ENCODE assay signal across 10 cellular contexts in genomic region chr6:41426888-41427641, GRCh38.
A peak's percentile ranks its signal among the peaks of the same experiment; 100 is the strongest.
DNase-seq lines count a peak whose midpoint lies in the region; ATAC-seq and TF ChIP-seq lines count a peak whose summit lies in the region.
"Had no signal": no experiment of that assay in that cellular context is flagged by ENCODE, and none has a peak within 500 bp of the region (broad histone marks: within the 10 kb centered on the region; RNA-seq: fewer than 3 reads in every experiment).

No MANE protein-coding gene starts in this region.

- no peak for TF ChIP-seq CTCF in astrocyte of the spinal cord (IDR thresholded peaks at IDR 0.05; ENCODE audit: low read depth, low read length)
- no peak for TF ChIP-seq CTCF in kidney epithelial cell (IDR thresholded peaks at IDR 0.05; ENCODE audit: insufficient read depth, low read length, poor library complexity, severe bottlenecking)
- TF ChIP-seq CTCF in spleen (IDR thresholded peaks at IDR 0.05 in 8 of 11, conservative IDR thresholded peaks at IDR 0.05 in 3 of 11), result no peak

- H2AFZ ChIP-seq in Karpas-422 (ENCODE audit: low read length), result no peak overlapping the region

- DNase-seq in H7, result peak; percentile 64
- no peak for DNase-seq in astrocyte of the spinal cord (ENCODE audit: low read depth, low spot score)
- DNase-seq in kidney epithelial cell (ENCODE audit: low read depth), result no peak
- DNase-seq in spleen, result peak; percentile 85
- no peak for DNase-seq in NCI-H82 (lab: John Stamatoyannopoulos, UW)
- DNase-seq in Karpas-422, result no peak
- no peak for DNase-seq in OCI-M1 (lab: John Stamatoyannopoulos, UW)
- DNase-seq: activated CD4-positive, alpha-beta T cell treated with anti-CD3 and anti-CD28 coated beads for 48 hours; immature natural killer cell had no signal

- H3K4me2 ChIP-seq in Karpas-422 (ENCODE audit: low read depth, low read length, poor library complexity, severe bottlenecking), result no peak overlapping the region

- no peaks in the 10 kb centered on the region for H4K20me1 ChIP-seq in Karpas-422 (ENCODE audit: insufficient read depth, low read depth, low read length)

- no peaks in the 10 kb centered on the region for H3K9me3 ChIP-seq in spleen
- no peaks in the 10 kb centered on the region for H3K9me3 ChIP-seq in Karpas-422 (ENCODE audit: low read length)

- H3K4me3 ChIP-seq in H7 (ENCODE audit: insufficient read depth, low read depth, low read length) (peak overlapping the region; percentile 54), astrocyte of the spinal cord (ENCODE audit: low read depth, low read length) (peak overlapping the region; percentile 10), kidney epithelial cell (ENCODE audit: low read depth, low read length) (peak overlapping the region; percentile 37), spleen (peak overlapping the region; percentile 33 to 73 (median 48)), Karpas-422 (ENCODE audit: low read length) (no peak overlapping the region)

- no peaks in the 10 kb centered on the region for H3K36me3 ChIP-seq in H7 (replicated peaks; ENCODE audit: control insufficient read depth, insufficient read depth, low read length)
- no peaks in the 10 kb centered on the region for H3K36me3 ChIP-seq in kidney epithelial cell (ENCODE audit: control insufficient read depth, insufficient read depth, low read length)
- no peaks in the 10 kb centered on the region for H3K36me3 ChIP-seq in spleen
- no peaks in the 10 kb centered on the region for H3K36me3 ChIP-seq in Karpas-422 (ENCODE audit: insufficient read depth, low read length)

- no peak for TF ChIP-seq POLR2A in spleen (IDR thresholded peaks at IDR 0.05)

- peaks cover 14 to 47% (median 40%) of the 10 kb centered on the region in 6 donors for H3K4me1 ChIP-seq in spleen
- H3K4me1 ChIP-seq in Karpas-422 (ENCODE audit: low read length), result no peaks in the 10 kb centered on the region

- no peak for ATAC-seq in GM21576 (IDR thresholded peaks at IDR 0.05; ENCODE audit: unreplicated experiment)

- H3K27ac ChIP-seq in spleen, result peak overlapping the region in 4 of 8 donors; percentile 11 to 80 (median 60)
- H3K27ac ChIP-seq in Karpas-422 (ENCODE audit: low read length), result no peak overlapping the region

- H3K9me2 ChIP-seq in Karpas-422 (replicated peaks; ENCODE audit: insufficient read depth, low read length), result no peaks in the 10 kb centered on the region

- in situ Hi-C loops in astrocyte of the spinal cord (cut with HindIII; ENCODE audit: low sequenced_read_pairs), result no loop called here

- H3K79me2 ChIP-seq in Karpas-422 (ENCODE audit: low read length), result no peaks in the 10 kb centered on the region

- 11 to 25% (median 14%) methylated on average over 22 to 30 of the region's 30 CpGs for WGBS in spleen, 5 donors

- no peak overlapping the region for H3K9ac ChIP-seq in Karpas-422 (ENCODE audit: low read length)

- intact Hi-C loops in spleen (cut with DNase I; ENCODE audit: low total_unique reads), result no loop called here

- peaks cover 67% of the 10 kb centered on the region for H3K27me3 ChIP-seq in H7 (ENCODE audit: control insufficient read depth, insufficient read depth, low read length)
- H3K27me3 ChIP-seq in kidney epithelial cell (ENCODE audit: control insufficient read depth, insufficient read depth, low read length), result peaks cover 27% of the 10 kb centered on the region
- H3K27me3 ChIP-seq in spleen (replicated peaks in 1 of 7), result peaks cover 0 to 62% (median 23%) of the 10 kb centered on the region in 7 donors
- H3K27me3 ChIP-seq in Karpas-422 (ENCODE audit: low read length), result no peaks in the 10 kb centered on the region

Comparison
In these comparisons a context has a peak if more than half of its experiments do, and no peak if none do; other contexts are left out.
1. DNase-seq: peak in H7 (single experiment) and spleen (single experiment); none in astrocyte of the spinal cord (single experiment), kidney epithelial cell (single experiment), NCI-H82 (single experiment), Karpas-422 (single experiment) and OCI-M1 (single experiment).